In the genomic region with DNA sequence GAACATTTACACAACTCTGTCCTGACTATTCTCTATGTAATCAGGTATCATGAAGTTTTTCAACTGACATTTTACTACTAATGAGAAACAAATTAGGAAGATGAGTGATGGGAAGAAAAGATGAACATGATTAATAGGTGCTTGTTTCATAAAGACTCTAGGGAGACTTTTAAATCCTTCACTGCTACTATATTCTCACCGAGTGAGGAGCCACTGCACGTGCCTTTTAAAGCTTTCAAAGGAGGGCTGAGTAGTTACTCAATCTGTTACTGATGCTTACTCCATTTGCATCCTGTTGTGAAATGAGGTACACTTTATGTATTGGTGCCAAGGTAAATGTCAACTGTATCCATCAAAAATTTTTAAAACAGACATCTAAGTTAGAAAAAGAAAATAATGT, we compare ENCODE assay signal across 12 cellular contexts. TPM values are rescaled to one million over a fixed set of nuclear protein-coding genes. Genes with fewer than 3 reads are reported as not detected.
DNase-seq lines count a peak whose midpoint lies in the region; ATAC-seq and TF ChIP-seq lines count a peak whose summit lies in the region.
"Had no signal": no experiment of that assay in that cellular context is flagged by ENCODE, and none has a peak within 500 bp of the region (broad histone marks: within the 10 kb centered on the region; RNA-seq: fewer than 3 reads in every experiment).

No MANE protein-coding gene starts in this region.

- POLR2A ChIA-PET in T-cell (lab: Charles Lee) = interaction anchor here in 1 of 2 donors (0.9 to 2.4 kb wide), 2 partner anchors 84 to 86 kb away, joined by 3 to 12 read pairs; no protein-coding TSS in a partner anchor

- ATAC-seq in T-cell (replicated peaks in 1 of 4) = no peak
- no peak for ATAC-seq in HG03354 (IDR thresholded peaks at IDR 0.05; ENCODE audit: poor library complexity, severe bottlenecking, unreplicated experiment)

- H3K4me2 ChIP-seq in DOHH2 (ENCODE audit: low read length) = peak overlapping the region; percentile 84

- H3K27ac ChIP-seq in DOHH2 (ENCODE audit: low read depth, low read length) (no peak overlapping the region), SJCRH30 (no peak overlapping the region)

- peaks cover 33% of the 10 kb centered on the region for H3F3A ChIP-seq in DOHH2 (ENCODE audit: control insufficient read depth, insufficient read depth)

- H3K36me3 ChIP-seq in DOHH2 (ENCODE audit: control insufficient read depth, low read length) = peaks cover 2% of the 10 kb centered on the region; the same call in 1 of the 2 replicates
- no peaks in the 10 kb centered on the region for H3K36me3 ChIP-seq in SJCRH30
- H3K36me3 ChIP-seq: uterus had no signal

- no peaks in the 10 kb centered on the region for H3K79me2 ChIP-seq in DOHH2 (ENCODE audit: control insufficient read depth, low read length)

- H3K9me3 ChIP-seq in DOHH2 (ENCODE audit: control insufficient read depth, insufficient read depth, low read length) (no peaks in the 10 kb centered on the region), SJCRH30 (replicated peaks) (no peaks in the 10 kb centered on the region)
- H3K9me3 ChIP-seq: uterus had no signal

- H4K20me1 ChIP-seq in DOHH2 (ENCODE audit: control insufficient read depth, insufficient read depth, low read depth, low read length) = peaks cover 10% of the 10 kb centered on the region; the same call in 1 of the 2 replicates

- H3K4me3 Mint-ChIP-seq in T-cell = peak overlapping the region; percentile 50 to 98 (median 93)

- peak overlapping the region; percentile 91 to 98 for H3K27ac Mint-ChIP-seq in T-cell

- H3K4me1 ChIP-seq in DOHH2 (ENCODE audit: control insufficient read depth, low read length) (peaks cover 42% of the 10 kb centered on the region), SJCRH30 (peaks cover 10% of the 10 kb centered on the region; the same call in 1 of the 2 replicates)

- H3K4me1 Mint-ChIP-seq in T-cell = peaks cover 22 to 39% (median 31%) of the 10 kb centered on the region in 3 donors

- CTCF ChIA-PET in T-cell (lab: Charles Lee) = interaction anchor here in 1 of 2 donors (0.5 kb wide), 1 partner anchor 407 kb away, joined by 5 read pairs; no protein-coding TSS in a partner anchor

- H3K9me3 Mint-ChIP-seq in T-cell = no peaks in the 10 kb centered on the region

- DNase-seq in AML-193 (lab: John Stamatoyannopoulos, UW) (peak; percentile 30 to 46), T-cell (no peak), left kidney (ENCODE audit: low read depth, low spot score) (peak; percentile 29), hepatic stellate cell (ENCODE audit: low spot score) (no peak), Ammon's horn (ENCODE audit: low spot score) (no peak), SJCRH30 (no peak)
- DNase-seq: activated CD8-positive, alpha-beta memory T cell treated with anti-CD3 and anti-CD28 coated beads, Interleukin-2, amount 50 U/mL, for 48 hours; cortex of kidney; uterus had no signal

- no peaks in the 10 kb centered on the region for H3K9me2 ChIP-seq in DOHH2 (replicated peaks; ENCODE audit: control insufficient read depth, low read length)

- H3K4me3 ChIP-seq in DOHH2 (ENCODE audit: low read length) (no peak overlapping the region; the same call in 1 of the 2 replicates), SJCRH30 (no peak overlapping the region)

- no peak for TF ChIP-seq CTCF in DOHH2 (IDR thresholded peaks at IDR 0.05; ENCODE audit: low read depth, low read length, poor library complexity, severe bottlenecking)

- peaks cover 39% of the 10 kb centered on the region for H3K27me3 ChIP-seq in DOHH2 (ENCODE audit: control insufficient read depth, low read length)
- H3K27me3 ChIP-seq in SJCRH30 = no peaks in the 10 kb centered on the region
- H3K27me3 ChIP-seq: uterus had no signal

- no peaks in the 10 kb centered on the region for H3K36me3 Mint-ChIP-seq in T-cell

- peaks cover 0 to 11% of the 10 kb centered on the region in 2 donors for H3K27me3 Mint-ChIP-seq in T-cell

RNA-seq across cellular contexts. Expression of gene COMMD3, which starts 1.3 kb away (rescaled TPM):
- 10 to 100 TPM; 25.2 to 57.2 (median 49.7) TPM for total RNA-seq in T-cell
- 47.7 and 49.7 TPM in 2 replicates for total RNA-seq in SJCRH30 (2014; rRNA removed; shearing (Covaris generic))

RNA-seq across cellular contexts. Expression of gene BMI1, which starts 6.0 kb away (rescaled TPM):
- total RNA-seq in T-cell = 10 to 100 TPM; 48.9 to 69.2 (median 63.6) TPM
- 81.9 and 103 TPM in 2 replicates for total RNA-seq in SJCRH30 (2014; rRNA removed; shearing (Covaris generic))

RNA-seq across cellular contexts. Expression of gene SPAG6, which starts 30.4 kb away (rescaled TPM):
- total RNA-seq in T-cell = under 1 TPM in 2 of 5 donors, not detected in 3; 0.23 to 0.33 TPM
- 0.25 and 1.3 TPM in 2 replicates for total RNA-seq in SJCRH30 (2014; rRNA removed; shearing (Covaris generic))
- total RNA-seq: SK-MEL-5 had no signal

Comparison
In these comparisons a context has a peak if more than half of its experiments do, and no peak if none do; other contexts are left out.
1. DNase-seq: peak in AML-193 (2 of 2) and left kidney (single experiment); none in T-cell (0 of 34), hepatic stellate cell (single experiment), Ammon's horn (single experiment) and SJCRH30 (0 of 2).